1 cellular context compared by ENCODE assay signal in the genomic region with DNA sequence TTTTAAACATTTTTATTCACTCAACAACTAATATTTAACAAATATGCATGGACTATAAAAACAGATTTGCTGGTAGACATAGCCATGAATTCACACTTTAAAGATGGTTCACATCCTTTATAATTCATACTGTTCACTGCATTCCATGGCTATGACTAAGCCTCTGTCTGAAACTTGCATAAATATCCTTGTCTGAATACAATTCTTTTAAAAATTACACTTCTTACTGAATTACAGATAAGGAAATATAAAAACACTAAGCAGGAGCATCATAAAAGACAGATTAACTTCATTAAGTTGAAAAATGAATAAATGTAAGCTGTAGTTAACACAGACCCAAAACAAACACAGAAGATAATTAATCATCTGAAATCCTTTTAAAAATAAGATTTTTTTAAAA.
TF ChIP-seq lines count a peak whose summit lies in the region.

No MANE protein-coding gene starts in this region.

TF ChIP-seq in IMR-90, 13 proteins besides CTCF, POLR2A, EP300 and RAD21:
- no peak for TF ChIP-seq CEBPB (IDR thresholded peaks at IDR 0.05; ENCODE audit: low read depth, low read length)
